In genomic region chr13:20534038-20534608, GRCh38 we compare ENCODE assay signal across 30 cellular contexts.
"Had no signal": no experiment of that assay in that cellular context is flagged by ENCODE, and none has a peak within 500 bp of the region (broad histone marks: within the 10 kb centered on the region; RNA-seq: fewer than 3 reads in every experiment).

No MANE protein-coding gene starts in this region.

- H3K4me1 Mint-ChIP-seq: naive thymus-derived CD4-positive, alpha-beta T cell; natural killer cell; nephron; neural progenitor cell; stimulated activated memory B cell treated with anti-CD40 and anti-IgM and Interleukin-4, amounts not matched to agents 10 μg/mL and 1 μg/mL and 100 μg/mL, for 72 hours had no signal

- DNase-seq: naive thymus-derived CD4-positive, alpha-beta T cell; natural killer cell; occipital lobe; ovary; posterior cingulate gyrus; psoas muscle; right cardiac atrium; spleen; stimulated activated CD4-positive, alpha-beta T cell treated with anti-CD3 and anti-CD28 coated beads, Interleukin-12 subunit alpha, Interleukin-12 subunit beta, amount 100 ng/mL, for 4 hours; stimulated activated CD4-positive, alpha-beta T cell treated with anti-CD3 and anti-CD28 coated beads, Interleukin-1b, Interleukin-23, amount 100 ng/mL, for 48 hours; stimulated activated CD4-positive, alpha-beta T cell treated with anti-CD3 and anti-CD28 coated beads, Interleukin-4, amount 100 ng/mL, for 1 hour; stimulated activated CD4-positive, alpha-beta T cell treated with anti-CD3 and anti-CD28 coated beads, Interleukin-4, amount 100 ng/mL, for 4 hours; stimulated activated CD8-positive, alpha-beta memory T cell treated with anti-CD3 and anti-CD28 coated beads, Interleukin-4, amount 100 ng/mL, for 48 hours; stimulated activated naive CD4-positive, alpha-beta T cell treated with Interleukin-2 at 50 U/mL for 16 hours; stomach; thyroid gland; trophoblast cell; upper lobe of left lung; uterus had no signal

- H3K9ac ChIP-seq: neural progenitor cell, parathyroid adenoma had no signal

- H3K79me2 ChIP-seq: parathyroid adenoma had no signal

- H3K4me3 ChIP-seq: neural progenitor cell, ovary, psoas muscle, skin epidermis, smooth muscle cell, spleen, stomach, thoracic aorta, thyroid gland, tibial nerve, upper lobe of left lung, uterus had no signal

- H3K9me3 Mint-ChIP-seq: stimulated activated naive CD8-positive, alpha-beta T cell treated with anti-CD3 and anti-CD28 coated beads, Interleukin-15, Interleukin-2, amounts not matched to agents 100 ng/mL and 50 ng/mL, for 24 hours had no signal

- ATAC-seq: naive thymus-derived CD4-positive, alpha-beta T cell; natural killer cell; psoas muscle; right cardiac atrium; sciatic nerve; stimulated activated memory B cell treated with anti-CD40 and anti-IgM and Interleukin-4, amounts not matched to agents 10 μg/mL and 1 μg/mL and 100 μg/mL, for 72 hours had no signal

- H3K4me1 ChIP-seq: neural progenitor cell, parathyroid adenoma, psoas muscle, spleen, stomach, thyroid gland, tibial nerve, upper lobe of left lung, uterus had no signal

- H3K36me3 ChIP-seq: neural progenitor cell, ovary, spleen, stomach, thoracic aorta, thyroid gland, tibial nerve, upper lobe of left lung, uterus had no signal

- H3K27me3 ChIP-seq: ovary, spleen, thyroid gland, tibial nerve, upper lobe of left lung, uterus had no signal

- H3K27me3 Mint-ChIP-seq: stimulated activated memory B cell treated with anti-CD40 and anti-IgM and Interleukin-4, amounts not matched to agents 10 μg/mL and 1 μg/mL and 100 μg/mL, for 72 hours had no signal

- H2AFZ ChIP-seq: neural progenitor cell, parathyroid adenoma had no signal

- H3K4me2 ChIP-seq: neural progenitor cell, smooth muscle cell had no signal

- H3K9me3 ChIP-seq: ovary, thyroid gland, uterus had no signal

- H3K4me3 Mint-ChIP-seq: naive thymus-derived CD4-positive, alpha-beta T cell; natural killer cell; nephron; neural progenitor cell; stimulated activated memory B cell treated with anti-CD40 and anti-IgM and Interleukin-4, amounts not matched to agents 10 μg/mL and 1 μg/mL and 100 μg/mL, for 72 hours; stimulated activated naive CD8-positive, alpha-beta T cell treated with anti-CD3 and anti-CD28 coated beads, Interleukin-15, Interleukin-2, amounts not matched to agents 100 ng/mL and 50 ng/mL, for 24 hours had no signal

- H3K27ac ChIP-seq: neural progenitor cell, ovary, parathyroid adenoma, psoas muscle, skin epidermis, spleen, stomach, thoracic aorta, thyroid gland, tibial nerve, upper lobe of left lung, uterus had no signal

- H3K36me3 Mint-ChIP-seq: natural killer cell; neural progenitor cell; stimulated activated memory B cell treated with anti-CD40 and anti-IgM and Interleukin-4, amounts not matched to agents 10 μg/mL and 1 μg/mL and 100 μg/mL, for 72 hours had no signal

- H3K27ac Mint-ChIP-seq: naive thymus-derived CD4-positive, alpha-beta T cell; natural killer cell; nephron; neural progenitor cell; progenitor cell of endocrine pancreas; stimulated activated memory B cell treated with anti-CD40 and anti-IgM and Interleukin-4, amounts not matched to agents 10 μg/mL and 1 μg/mL and 100 μg/mL, for 72 hours; stimulated activated naive CD8-positive, alpha-beta T cell treated with anti-CD3 and anti-CD28 coated beads, Interleukin-15, Interleukin-2, amounts not matched to agents 100 ng/mL and 50 ng/mL, for 24 hours had no signal
